ENCODE assay signal across 8 cellular contexts in the genomic region with DNA sequence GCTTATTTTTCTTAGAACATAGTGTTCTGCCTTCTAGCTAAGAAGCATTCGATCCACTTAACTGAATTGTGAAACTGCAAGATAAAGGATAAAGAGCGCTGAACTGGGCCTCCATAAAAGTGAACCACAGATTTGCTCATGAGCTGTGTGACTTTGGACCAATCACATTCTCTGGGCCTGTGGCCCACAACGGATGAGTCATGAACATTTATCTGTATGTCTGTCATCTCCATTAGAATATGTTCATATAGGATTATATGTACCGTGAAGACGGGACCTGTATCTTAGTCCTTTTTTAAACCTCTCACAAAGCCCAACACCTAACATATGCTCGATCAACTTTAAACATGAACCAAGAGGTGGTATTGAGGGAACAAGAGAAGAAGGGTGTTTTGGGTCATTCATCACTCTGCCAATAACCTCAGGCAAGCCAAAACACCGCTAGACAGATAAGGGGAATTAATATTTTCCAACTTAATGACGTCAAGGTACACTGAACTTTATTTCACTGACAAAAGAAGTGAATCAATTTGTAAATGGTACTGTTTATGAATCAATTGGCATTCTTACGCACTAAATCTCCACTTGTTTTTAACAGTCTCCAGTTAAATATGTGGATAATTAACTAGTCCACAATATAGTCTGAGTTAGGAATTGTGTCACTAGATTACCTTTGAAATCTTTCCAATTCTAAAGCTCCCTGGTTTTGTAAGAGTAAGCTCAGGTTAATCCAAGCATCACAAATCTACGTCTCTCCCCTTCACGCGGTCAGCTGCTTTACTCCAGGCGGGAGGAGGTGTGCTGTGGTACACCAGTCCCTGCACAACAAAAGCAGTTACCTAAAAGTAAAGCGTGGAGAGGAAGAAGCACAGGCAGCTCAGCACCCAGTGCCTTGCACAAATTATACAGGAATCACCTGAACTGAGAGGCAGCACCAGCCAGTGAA. TPM values are rescaled to one million over a fixed set of nuclear protein-coding genes. Genes with fewer than 3 reads are reported as not detected.
DNase-seq lines count a peak whose midpoint lies in the region; ATAC-seq, FAIRE-seq and TF ChIP-seq lines count a peak whose summit lies in the region.

No MANE protein-coding gene starts in this region.

- H2AFZ ChIP-seq in OCI-LY1 (ENCODE audit: low read length), result no peak overlapping the region

- H3K4me1 ChIP-seq in OCI-LY1 (ENCODE audit: insufficient read depth, low read length, severe bottlenecking), result peaks cover 62% of the 10 kb centered on the region
- peaks cover 8% of the 10 kb centered on the region for H3K4me1 ChIP-seq in foreskin keratinocyte
- H3K4me1 ChIP-seq in pancreas, result peaks cover 26 to 48% (median 45%) of the 10 kb centered on the region in 3 donors

- H3K4me3 ChIP-seq in GM08714 (ENCODE audit: low read length), result peak overlapping the region; percentile 76
- peak overlapping the region; percentile 98 for H3K4me3 ChIP-seq in OCI-LY1 (ENCODE audit: low read depth, low read length, poor library complexity, severe bottlenecking)
- peak overlapping the region; percentile 74 to 97 (median 95) for H3K4me3 ChIP-seq in pancreas

- H3K27me3 ChIP-seq in OCI-LY1 (ENCODE audit: insufficient read depth, low read length), result no peaks in the 10 kb centered on the region
- H3K27me3 ChIP-seq in foreskin keratinocyte, result no peaks in the 10 kb centered on the region
- no peaks in the 10 kb centered on the region for H3K27me3 ChIP-seq in pancreas

- peaks cover 2 to 10% of the 10 kb centered on the region in 2 donors for H3K36me3 Mint-ChIP-seq in activated T-cell treated with anti-CD3 and anti-CD28 coated beads, Interleukin-2, amount 50 U/mL, for 72 hours (ENCODE audit: insufficient read depth in 2 of 2)

- ATAC-seq in activated T-cell treated with anti-CD3 and anti-CD28 coated beads, Interleukin-2, amount 50 U/mL, for 72 hours (replicated peaks in 1 of 2), result peak; percentile 41 to 49
- ATAC-seq in foreskin keratinocyte (peak; percentile 52), pancreas (peak; percentile 14 to 45 (median 24)), HG02571 (IDR thresholded peaks at IDR 0.05; ENCODE audit: unreplicated experiment) (no peak), HG03196 (IDR thresholded peaks at IDR 0.05; ENCODE audit: unreplicated experiment) (no peak)

- H3K27ac ChIP-seq in OCI-LY1 (ENCODE audit: low read depth, low read length, poor library complexity, severe bottlenecking) (no peak overlapping the region), foreskin keratinocyte (peak overlapping the region; percentile 79), pancreas (peak overlapping the region in 3 of 4 donors; percentile 85 to 90 (median 88))

- H3K9ac ChIP-seq in OCI-LY1 (ENCODE audit: low read length), result peak overlapping the region; percentile 90

- TF ChIP-seq CTCF in OCI-LY1 (IDR thresholded peaks at IDR 0.05; ENCODE audit: low read length), result no peak
- TF ChIP-seq CTCF in foreskin keratinocyte (conservative IDR thresholded peaks at IDR 0.05), result no peak
- TF ChIP-seq CTCF in pancreas (IDR thresholded peaks at IDR 0.05), result no peak

- peak; percentile 56 to 66 for DNase-seq in activated T-cell treated with anti-CD3 and anti-CD28 coated beads, Interleukin-2, amount 50 U/mL, for 72 hours
- peak; percentile 75 to 89 for DNase-seq in foreskin keratinocyte
- DNase-seq in pancreas, result peak in 3 of 6 donors; percentile 28 to 55 (median 40)
- no peak for DNase-seq in NCI-H2107 treated with DMSO at 0.1 percent for 48 hours (lab: John Stamatoyannopoulos, UW; ENCODE audit: unreplicated experiment)

- H3K27me3 Mint-ChIP-seq in activated T-cell treated with anti-CD3 and anti-CD28 coated beads, Interleukin-2, amount 50 U/mL, for 72 hours (ENCODE audit: low read depth), result no peaks in the 10 kb centered on the region

- WGBS in pancreas, 2 donors, result 12 to 13% methylated on average over 14 of the region's 14 CpGs

- intact Hi-C loops in pancreas (cut with DNase I), result no loop called here

- peak overlapping the region; percentile 87 for H3K4me2 ChIP-seq in OCI-LY1 (ENCODE audit: low read length)

- peaks cover 67% of the 10 kb centered on the region for H3K4me1 Mint-ChIP-seq in activated T-cell treated with anti-CD3 and anti-CD28 coated beads, Interleukin-2, amount 50 U/mL, for 72 hours (ENCODE audit: low read depth)

- peaks cover 60% of the 10 kb centered on the region for H3K79me2 ChIP-seq in OCI-LY1 (ENCODE audit: insufficient read depth, low read length)

- H3K9me3 ChIP-seq in OCI-LY1 (ENCODE audit: low read length), result no peaks in the 10 kb centered on the region
- no peaks in the 10 kb centered on the region for H3K9me3 ChIP-seq in pancreas

- H4K20me1 ChIP-seq in OCI-LY1 (ENCODE audit: insufficient read depth, low read length), result no peaks in the 10 kb centered on the region

- H3F3A ChIP-seq in OCI-LY1 (ENCODE audit: insufficient read depth, low read length), result no peaks in the 10 kb centered on the region

- H3K9me3 Mint-ChIP-seq in activated T-cell treated with anti-CD3 and anti-CD28 coated beads, Interleukin-2, amount 50 U/mL, for 72 hours, result peaks cover 0 to 2% of the 10 kb centered on the region in 2 donors

- H3K9me2 ChIP-seq in OCI-LY1 (ENCODE audit: low read depth, low read length), result no peaks in the 10 kb centered on the region

- no peak for FAIRE-seq in pancreas (lab: Jason Lieb, UNC)

- peak overlapping the region; percentile 93 for H3K27ac Mint-ChIP-seq in activated T-cell treated with anti-CD3 and anti-CD28 coated beads, Interleukin-2, amount 50 U/mL, for 72 hours

- peak overlapping the region; percentile 93 to 96 for H3K4me3 Mint-ChIP-seq in activated T-cell treated with anti-CD3 and anti-CD28 coated beads, Interleukin-2, amount 50 U/mL, for 72 hours

- H3K36me3 ChIP-seq in OCI-LY1 (ENCODE audit: insufficient read depth, low read length), result peaks cover 10% of the 10 kb centered on the region
- no peaks in the 10 kb centered on the region for H3K36me3 ChIP-seq in pancreas

RNA-seq across cellular contexts. Expression of gene TMEM245, which starts 1.6 kb away (rescaled TPM):
- 10 to 100 TPM; 30.7 to 35.5 TPM for total RNA-seq in activated T-cell treated with anti-CD3 and anti-CD28 coated beads, Interleukin-2, amount 50 U/mL, for 72 hours
- 36.8 and 38.6 TPM in 2 replicates for total RNA-seq in foreskin keratinocyte
- polyA plus RNA-seq in foreskin keratinocyte, result 10.1 and 12.1 TPM in 2 replicates
- 10 to 100 TPM; 19.1 to 34.1 (median 24.1) TPM for total RNA-seq in pancreas
- 10 to 100 TPM in 1 of 2 donors, 1 to 10 TPM in 1; 4.9 to 14.4 TPM for polyA plus RNA-seq in pancreas

RNA-seq across cellular contexts. Expression of gene FRRS1L, which starts 48.9 kb away (rescaled TPM):
- not detected for total RNA-seq in activated T-cell treated with anti-CD3 and anti-CD28 coated beads, Interleukin-2, amount 50 U/mL, for 72 hours
- total RNA-seq in foreskin keratinocyte, result 0.04 TPM in 1 of 2 replicates, not detected in the other
- 0.01 TPM in 2 replicates for polyA plus RNA-seq in foreskin keratinocyte
- 1 to 10 TPM in 2 of 6 donors, under 1 TPM in 4; 0.19 to 2.1 (median 0.80) TPM for total RNA-seq in pancreas
- 1 to 10 TPM in 1 of 2 donors, under 1 TPM in 1; 0.42 to 3.0 TPM for polyA plus RNA-seq in pancreas

Comparison
In these comparisons a context has a peak if more than half of its experiments do, and no peak if none do; other contexts are left out.
1. ATAC-seq: peak in activated T-cell treated with anti-CD3 and anti-CD28 coated beads, Interleukin-2, amount 50 U/mL, for 72 hours (2 of 2), foreskin keratinocyte (single experiment) and pancreas (4 of 4); none in HG02571 (single experiment) and HG03196 (single experiment).
2. Peak in every context shown above with its lines, with median percentiles within 50 percentile points of each other: H3K4me3 ChIP-seq.